In the genomic region with DNA sequence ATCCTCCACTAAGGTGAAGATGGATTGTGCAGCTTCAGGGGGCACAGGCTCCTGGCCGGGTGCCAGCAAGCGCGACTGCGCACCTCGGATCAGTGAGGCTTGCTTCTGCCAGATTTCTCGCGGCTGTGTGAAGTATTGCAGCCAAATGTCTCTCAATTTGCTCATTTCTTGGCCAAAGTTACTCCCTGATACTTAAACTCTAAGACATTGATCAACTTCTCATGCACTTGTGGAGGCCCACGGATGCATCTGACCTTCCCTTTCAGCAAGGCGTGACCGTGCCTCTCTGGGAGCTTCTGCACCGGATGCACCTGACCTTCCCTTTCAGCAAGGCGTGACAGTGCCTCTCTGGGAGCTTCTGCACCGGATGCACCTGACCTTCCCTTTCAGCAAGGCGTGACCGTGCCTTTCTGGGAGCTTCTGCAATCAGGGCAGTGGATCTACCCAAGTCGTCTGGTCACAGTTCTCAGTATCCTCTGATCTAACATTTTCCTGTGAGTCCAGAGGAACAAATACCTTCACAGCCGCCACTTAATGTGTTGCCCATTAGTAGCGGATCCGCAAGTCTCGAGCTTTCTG, we compare ENCODE assay signal across 9 cellular contexts.
DNase-seq lines count a peak whose midpoint lies in the region; ATAC-seq and TF ChIP-seq lines count a peak whose summit lies in the region.
"Had no signal": no experiment of that assay in that cellular context is flagged by ENCODE, and none has a peak within 500 bp of the region (broad histone marks: within the 10 kb centered on the region; RNA-seq: fewer than 3 reads in every experiment).

No MANE protein-coding gene starts in this region.

- in situ Hi-C loops in GM13976 (cut with MboI; ENCODE audit: low sequenced_read_pairs, unreplicated experiment): no loop called here

- TF ChIP-seq CTCF in GM13976 (IDR thresholded peaks at IDR 0.05; ENCODE audit: borderline replicate concordance, control extremely low read depth, extremely low read depth, insufficient read depth, missing control alignments): no peak
- no peak for TF ChIP-seq CTCF in GM20000 (IDR thresholded peaks at IDR 0.05; ENCODE audit: extremely low read depth, missing control alignments)
- no peak for TF ChIP-seq CTCF in activated B cell treated with CpG ODN at 0.5 μM for 24 hours (IDR thresholded peaks at IDR 0.05)

- peak overlapping the region; percentile 56 for H3K4me3 Mint-ChIP-seq in activated B cell treated with CpG ODN at 0.5 μM for 24 hours
- H3K4me3 Mint-ChIP-seq: T-helper 1 cell treated with Interleukin-12 subunit alpha and Interleukin-12 subunit beta and Interleukin-4 antibody, amounts not matched to agents 30 μg/mL and 1 μg/mL, for 36 hours had no signal

- intact Hi-C loops in activated B cell treated with CpG ODN at 0.5 μM for 24 hours (cut with micrococcal nuclease): loop anchor here (1.0 to 5.0 kb wide), 8 partner anchors 24 to 248 kb away; a partner anchor contains a TSS

- POLR2A ChIA-PET in activated B cell treated with CpG ODN at 0.5 μM for 24 hours (lab: Charles Lee): interaction anchor here (0.7 to 2.0 kb wide), 8 partner anchors 10 to 173 kb away, joined by 3 to 9 read pairs (median 4); no protein-coding TSS in a partner anchor

- H3K36me3 Mint-ChIP-seq in activated B cell treated with CpG ODN at 0.5 μM for 24 hours (ENCODE audit: low read depth): no peaks in the 10 kb centered on the region

- DNase-seq in GM13976 (ENCODE audit: low spot score): peak; percentile 56
- peak; percentile 58 for DNase-seq in GM20000 (ENCODE audit: low spot score)
- DNase-seq in activated B cell treated with CpG ODN at 0.5 μM for 24 hours: peak; percentile 52
- DNase-seq in anterior cingulate cortex (lab: John Stamatoyannopoulos, UW): no peak
- DNase-seq in effector CD8-positive, alpha-beta T cell (lab: John Stamatoyannopoulos, UW): no peak
- DNase-seq in cerebellar nuclear complex (lab: John Stamatoyannopoulos, UW): no peak
- no peak for DNase-seq in amniotic stem cell (lab: John Stamatoyannopoulos, UW)

- peak overlapping the region; percentile 85 for H3K27ac Mint-ChIP-seq in activated B cell treated with CpG ODN at 0.5 μM for 24 hours
- H3K27ac Mint-ChIP-seq: T-helper 1 cell treated with Interleukin-12 subunit alpha and Interleukin-12 subunit beta and Interleukin-4 antibody, amounts not matched to agents 30 μg/mL and 1 μg/mL, for 36 hours had no signal

- H3K9me3 Mint-ChIP-seq in activated B cell treated with CpG ODN at 0.5 μM for 24 hours: no peaks in the 10 kb centered on the region
- H3K9me3 Mint-ChIP-seq: T-helper 1 cell treated with Interleukin-12 subunit alpha and Interleukin-12 subunit beta and Interleukin-4 antibody, amounts not matched to agents 30 μg/mL and 1 μg/mL, for 36 hours had no signal

- no peaks in the 10 kb centered on the region for H3K27me3 Mint-ChIP-seq in activated B cell treated with CpG ODN at 0.5 μM for 24 hours

- CTCF ChIA-PET in activated B cell treated with CpG ODN at 0.5 μM for 24 hours (lab: Charles Lee): no interaction called here

- H3K4me1 Mint-ChIP-seq in activated B cell treated with CpG ODN at 0.5 μM for 24 hours: peaks cover 62% of the 10 kb centered on the region

- ATAC-seq in HG03103 (IDR thresholded peaks at IDR 0.05; ENCODE audit: low read depth, unreplicated experiment) (peak; percentile 99), activated B cell treated with CpG ODN at 0.5 μM for 24 hours (ENCODE audit: low read depth) (peak; percentile 90)

Comparison
In these comparisons a context has a peak if more than half of its experiments do, and no peak if none do; other contexts are left out.
1. DNase-seq: peak in GM13976 (single experiment), GM20000 (single experiment) and activated B cell treated with CpG ODN at 0.5 μM for 24 hours (single experiment); none in anterior cingulate cortex (0 of 58), effector CD8-positive, alpha-beta T cell (single experiment), cerebellar nuclear complex (0 of 2) and amniotic stem cell (single experiment).